In genomic region chr6:25889877-25890853, GRCh38 we compare ENCODE assay signal across 7 cellular contexts. TPM values are rescaled to one million over a fixed set of nuclear protein-coding genes. Genes with fewer than 3 reads are reported as not detected.
A peak's percentile ranks its signal among the peaks of the same experiment; 100 is the strongest.
DNase-seq lines count a peak whose midpoint lies in the region; ATAC-seq, FAIRE-seq and TF ChIP-seq lines count a peak whose summit lies in the region.

No MANE protein-coding gene starts in this region.

- TF ChIP-seq CTCF in fibroblast of villous mesenchyme (IDR thresholded peaks at IDR 0.05; ENCODE audit: insufficient read depth, low read depth, low read length) = peak; percentile 52
- TF ChIP-seq CTCF in pancreas (IDR thresholded peaks at IDR 0.05) = peak in 2 of 4 donors; percentile 23 to 31

- no peaks in the 10 kb centered on the region for H3K27me3 ChIP-seq in pancreas

- no peak for FAIRE-seq in pancreas (lab: Jason Lieb, UNC)

- 66 to 67% methylated on average over 5 of the region's 5 CpGs for WGBS in pancreas, 2 donors

- intact Hi-C loops in pancreas (cut with DNase I) = no loop called here

- H3K27ac ChIP-seq in pancreas = no peak overlapping the region

- H3K9me3 ChIP-seq in pancreas = no peaks in the 10 kb centered on the region

- H3K36me3 ChIP-seq in pancreas = no peaks in the 10 kb centered on the region

- peak; percentile 1 for DNase-seq in GF-D8 (lab: John Stamatoyannopoulos, UW)
- peak; percentile 23 for DNase-seq in NAMALWA (ENCODE audit: low spot score)
- peak; percentile 40 for DNase-seq in SK-N-DZ (ENCODE audit: low spot score)
- DNase-seq in fibroblast of villous mesenchyme (ENCODE audit: low read depth) = peak; percentile 47
- DNase-seq in pancreas = peak in 1 of 6 donors; percentile 32
- no peak for DNase-seq in HPDE6-E6E7 (ENCODE audit: extremely low spot score)

- ATAC-seq in pancreas = peak; percentile 61 to 89 (median 88)
- ATAC-seq in GM21423 (IDR thresholded peaks at IDR 0.05; ENCODE audit: unreplicated experiment) = no peak

- no peaks in the 10 kb centered on the region for H3K4me1 ChIP-seq in pancreas

- no peak overlapping the region for H3K4me3 ChIP-seq in fibroblast of villous mesenchyme (ENCODE audit: low read depth, low read length)
- H3K4me3 ChIP-seq in pancreas = no peak overlapping the region

RNA-seq across cellular contexts. Expression of gene SLC17A3, which starts 16.1 kb away (rescaled TPM):
- polyA plus RNA-seq in SK-N-DZ (2014; cell fraction: cytosol; rRNA removed) = not detected in 2 replicates
- polyA plus RNA-seq in SK-N-DZ (2014; cell fraction: nucleus; rRNA removed) = 0.45 TPM in 1 of 2 replicates, not detected in the other
- total RNA-seq in fibroblast of villous mesenchyme (not detected in 2 replicates), pancreas (not detected)
- under 1 TPM in 1 of 2 donors, not detected in 1; 0.02 TPM for polyA plus RNA-seq in pancreas

RNA-seq across cellular contexts. Expression of gene SLC17A2, which starts 40.3 kb away (rescaled TPM):
- not detected in 2 replicates for polyA plus RNA-seq in SK-N-DZ (2014; cell fraction: cytosol; rRNA removed)
- not detected in 2 replicates for polyA plus RNA-seq in SK-N-DZ (2014; cell fraction: nucleus; rRNA removed)
- total RNA-seq in fibroblast of villous mesenchyme = not detected in 2 replicates
- total RNA-seq in pancreas = under 1 TPM in 2 of 6 donors, not detected in 4; 0.20 to 0.21 TPM
- under 1 TPM in 1 of 2 donors, not detected in 1; 0.05 TPM for polyA plus RNA-seq in pancreas

RNA-seq across cellular contexts. Expression of gene SLC17A1, which starts 58.3 kb away (rescaled TPM):
- not detected in 2 replicates for polyA plus RNA-seq in SK-N-DZ (2014; cell fraction: cytosol; rRNA removed)
- polyA plus RNA-seq in SK-N-DZ (2014; cell fraction: nucleus; rRNA removed) = not detected in 2 replicates
- total RNA-seq in fibroblast of villous mesenchyme (not detected in 2 replicates), pancreas (not detected)
- under 1 TPM in 1 of 2 donors, not detected in 1; 0.16 TPM for polyA plus RNA-seq in pancreas
